In the genomic region with DNA sequence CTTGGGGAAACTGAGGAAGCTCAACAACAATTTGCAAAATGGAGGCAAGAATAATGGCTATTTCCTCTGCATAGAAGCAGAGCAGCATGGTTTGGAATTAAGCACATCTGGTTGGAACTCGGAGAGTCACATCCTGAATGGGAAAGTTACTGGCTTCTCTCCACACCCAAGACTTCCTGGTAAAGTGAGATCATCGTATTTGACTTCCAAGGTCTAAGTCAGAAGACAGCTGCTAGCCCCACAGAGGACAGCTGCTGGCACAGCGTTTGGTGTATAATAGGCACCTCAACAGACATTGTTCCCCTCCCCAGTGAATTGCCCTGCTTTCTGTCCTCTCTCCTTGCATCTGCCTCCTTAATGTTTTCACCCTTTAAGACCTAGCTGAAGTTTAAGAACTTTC, we compare ENCODE assay signal across 17 cellular contexts. TPM values are rescaled to one million over a fixed set of nuclear protein-coding genes. Genes with fewer than 3 reads are reported as not detected.
DNase-seq lines count a peak whose midpoint lies in the region; FAIRE-seq and TF ChIP-seq lines count a peak whose summit lies in the region.
"Had no signal": no experiment of that assay in that cellular context is flagged by ENCODE, and none has a peak within 500 bp of the region (broad histone marks: within the 10 kb centered on the region; RNA-seq: fewer than 3 reads in every experiment).

No MANE protein-coding gene starts in this region.

- H3K27ac Mint-ChIP-seq in glutamatergic neuron (ENCODE audit: unreplicated experiment): no peak overlapping the region
- H3K27ac Mint-ChIP-seq: activated CD8-positive, alpha-beta T cell treated with anti-CD3 and anti-CD28 coated beads, Interleukin-2, amount 10 ng/mL, durations not matched to agents 7 days and 5 days; progenitor cell of endocrine pancreas; stimulated activated naive CD8-positive, alpha-beta T cell treated with anti-CD3 and anti-CD28 coated beads, Interleukin-15, Interleukin-2, amounts not matched to agents 100 ng/mL and 50 ng/mL, for 24 hours had no signal

- DNase-seq in AG08396 (ENCODE audit: low spot score) (peak; percentile 66), HFF-Myc (ENCODE audit: extremely low read depth, low read depth) (peak; percentile 89), brain microvascular endothelial cell (peak; percentile 18), keratinocyte (ENCODE audit: low read depth, low spot score) (no peak), posterior cingulate gyrus (no peak), GDM1 (lab: John Stamatoyannopoulos, UW) (no peak), glutamatergic neuron (no peak)
- no peak for DNase-seq in activated CD4-positive, alpha-beta T cell treated with anti-CD3 and anti-CD28 coated beads, Interleukin-2, amount 50 U/mL, for 1 hour
- DNase-seq: activated CD8-positive, alpha-beta T cell treated with anti-CD3 and anti-CD28 coated beads, Interleukin-2, amount 10 ng/mL, durations not matched to agents 7 days and 5 days; activated naive CD4-positive, alpha-beta T cell treated with anti-CD3 and anti-CD28 coated beads, Interleukin-2, amount 50 U/mL, for 16 hours; colonic mucosa; hippocampal formation; mesendoderm; NCI-H1436; stimulated activated CD4-positive, alpha-beta T cell treated with anti-CD3 and anti-CD28 coated beads, Interleukin-4, amount 100 ng/mL, for 24 hours had no signal

- dilution Hi-C loops in keratinocyte (cut with MboI; ENCODE audit: extremely low pct_ligation_motif_present, low sequenced_read_pairs): no loop called here

- H3K9me1 ChIP-seq in keratinocyte (ENCODE audit: control insufficient read depth, extremely low read depth, insufficient read depth, low read length): no peaks in the 10 kb centered on the region

- no peaks in the 10 kb centered on the region for H3K27me3 ChIP-seq in brain microvascular endothelial cell (replicated peaks)
- H3K27me3 ChIP-seq in keratinocyte (ENCODE audit: control insufficient read depth, extremely low read depth, insufficient read depth, low read length): no peaks in the 10 kb centered on the region
- H3K27me3 ChIP-seq: colonic mucosa had no signal

- peak overlapping the region; percentile 62 for H2AFZ ChIP-seq in keratinocyte (ENCODE audit: control insufficient read depth, low read length)

- intact Hi-C loops in posterior cingulate gyrus (cut with DNase I): no loop called here

- H3K9me3 ChIP-seq in keratinocyte (ENCODE audit: control insufficient read depth, low read depth, low read length): peaks cover 4% of the 10 kb centered on the region
- H3K9me3 ChIP-seq: colonic mucosa had no signal

- peaks cover 8% of the 10 kb centered on the region for H3K36me3 Mint-ChIP-seq in glutamatergic neuron (ENCODE audit: unreplicated experiment)

- in situ Hi-C loops in brain microvascular endothelial cell (cut with HindIII; ENCODE audit: low pct_ligation_motif_present, low sequenced_read_pairs): no loop called here

- H3K4me2 ChIP-seq in keratinocyte (ENCODE audit: control insufficient read depth, extremely low read depth, insufficient read depth, low read depth, low read length): peak overlapping the region; percentile 8

- H3K36me3 ChIP-seq in brain microvascular endothelial cell (replicated peaks) (no peaks in the 10 kb centered on the region), keratinocyte (ENCODE audit: control insufficient read depth in 2 of 2, extremely low read depth in 1 of 2, insufficient read depth in 2 of 2, low read length in 2 of 2) (no peaks in the 10 kb centered on the region)
- H3K36me3 ChIP-seq: colonic mucosa had no signal

- H3K27me3 Mint-ChIP-seq in glutamatergic neuron (ENCODE audit: unreplicated experiment): peaks cover 3% of the 10 kb centered on the region

- FAIRE-seq in keratinocyte (lab: Jason Lieb, UNC): peak; percentile 56

- H3K4me1 ChIP-seq in keratinocyte (ENCODE audit: control insufficient read depth, extremely low read depth, insufficient read depth, low read length): peaks cover 15% of the 10 kb centered on the region
- H3K4me1 ChIP-seq: colonic mucosa had no signal

- H3K4me1 Mint-ChIP-seq in glutamatergic neuron (ENCODE audit: low read depth, unreplicated experiment): no peaks in the 10 kb centered on the region

- TF ChIP-seq CTCF in HFF-Myc (IDR thresholded peaks at IDR 0.05; ENCODE audit: low read depth, low read length, missing control alignments) (no peak), brain microvascular endothelial cell (IDR thresholded peaks at IDR 0.05; ENCODE audit: low read depth, low read length, missing control alignments) (no peak), keratinocyte (optimal IDR thresholded peaks at IDR 0.05 in 1 of 3, IDR thresholded peaks at IDR 0.05 in 1 of 3, conservative IDR thresholded peaks at IDR 0.05 in 1 of 3; ENCODE audit: extremely low read depth in 1 of 3, insufficient read depth in 2 of 3, low read length in 3 of 3) (no peak), glutamatergic neuron (IDR thresholded peaks at IDR 0.05; ENCODE audit: partially characterized antibody, unreplicated experiment) (no peak)

- no peaks in the 10 kb centered on the region for H4K20me1 ChIP-seq in keratinocyte (ENCODE audit: control insufficient read depth, extremely low read depth, insufficient read depth, low read length)

- no peak overlapping the region for H3K4me3 Mint-ChIP-seq in glutamatergic neuron (ENCODE audit: unreplicated experiment)
- H3K4me3 Mint-ChIP-seq: activated CD8-positive, alpha-beta T cell treated with anti-CD3 and anti-CD28 coated beads, Interleukin-2, amount 10 ng/mL, durations not matched to agents 7 days and 5 days; stimulated activated naive CD8-positive, alpha-beta T cell treated with anti-CD3 and anti-CD28 coated beads, Interleukin-15, Interleukin-2, amounts not matched to agents 100 ng/mL and 50 ng/mL, for 24 hours had no signal

- H3K9me3 Mint-ChIP-seq in glutamatergic neuron (ENCODE audit: unreplicated experiment): peaks cover 4% of the 10 kb centered on the region

- H3K79me2 ChIP-seq in keratinocyte (ENCODE audit: control insufficient read depth, insufficient read depth, low read length): no peaks in the 10 kb centered on the region

- no peak overlapping the region for H3K9ac ChIP-seq in keratinocyte (ENCODE audit: control insufficient read depth, extremely low read depth, insufficient read depth, low read length)

- H3K27ac ChIP-seq in brain microvascular endothelial cell (no peak overlapping the region), keratinocyte (ENCODE audit: control insufficient read depth, insufficient read depth, low read length) (no peak overlapping the region)
- H3K27ac ChIP-seq: colonic mucosa had no signal

- no peak overlapping the region for H3K4me3 ChIP-seq in HFF-Myc (replicated peaks; ENCODE audit: low read depth, low read length)
- no peak overlapping the region for H3K4me3 ChIP-seq in brain microvascular endothelial cell (ENCODE audit: low read depth, low read length)
- no peak overlapping the region for H3K4me3 ChIP-seq in keratinocyte (ENCODE audit: control insufficient read depth in 2 of 3, extremely low read depth in 1 of 3, insufficient read depth in 2 of 3, low read depth in 1 of 3, low read length in 3 of 3)
- H3K4me3 ChIP-seq: colonic mucosa had no signal

RNA-seq across cellular contexts. Expression of gene NRF1, which starts 37.0 kb away (rescaled TPM):
- polyA plus RNA-seq in keratinocyte: 9.2 to 12.6 TPM (median 10.4 TPM) in 3 replicates
- 3.1 TPM for polyA plus RNA-seq in keratinocyte (2011; ENCODE audit: low read depth)
- 6.7 and 7.0 TPM in 2 replicates for polyA plus RNA-seq in keratinocyte (2011; cell fraction: cytosol; rRNA removed)
- polyA plus RNA-seq in keratinocyte (2011; cell fraction: nucleus; rRNA removed): 20.3 and 25.7 TPM in 2 replicates
- polyA plus RNA-seq in keratinocyte (2012; ENCODE audit: low replicate concordance): 7.1 and 8.3 TPM in 2 replicates
- polyA minus RNA-seq in keratinocyte: 17.2 to 28.9 TPM (median 22.8 TPM) in 3 replicates
- polyA minus RNA-seq in keratinocyte (2011; cell fraction: cytosol; rRNA and poly(A)+ RNA removed): 9.0 TPM
- 12.3 and 29.0 TPM in 2 replicates for polyA minus RNA-seq in keratinocyte (2011; cell fraction: nucleus; rRNA and poly(A)+ RNA removed)
- total RNA-seq in glutamatergic neuron (ENCODE audit: unreplicated experiment): 16.4 TPM

Comparison
In these comparisons a context has a peak if more than half of its experiments do, and no peak if none do; other contexts are left out.
1. DNase-seq: peak in AG08396 (single experiment), HFF-Myc (single experiment) and brain microvascular endothelial cell (single experiment); none in keratinocyte (single experiment), posterior cingulate gyrus (0 of 10), GDM1 (single experiment), activated CD4-positive, alpha-beta T cell treated with anti-CD3 and anti-CD28 coated beads, Interleukin-2, amount 50 U/mL, for 1 hour (single experiment) and glutamatergic neuron (single experiment).